Comparison of ENCODE assay signal across 14 cellular contexts in the genomic region with DNA sequence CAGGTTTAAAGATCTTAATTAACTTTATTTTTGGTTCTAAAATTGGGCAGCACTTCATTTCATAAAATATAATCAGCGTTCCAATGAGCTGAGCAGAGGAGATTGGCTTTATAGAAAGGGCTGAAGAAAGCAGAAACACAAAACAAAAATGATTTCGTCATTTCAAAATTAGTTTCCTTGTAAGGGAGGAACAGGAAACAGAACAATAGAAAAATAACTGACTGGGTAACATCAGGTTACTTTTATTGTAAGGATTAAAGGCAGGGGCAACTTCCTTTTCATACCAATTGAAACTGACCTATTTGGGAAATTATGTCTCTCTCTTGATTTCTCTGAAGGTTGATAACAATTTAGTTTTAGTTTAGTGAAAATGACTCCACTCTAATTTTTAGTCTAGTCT.
DNase-seq lines count a peak whose midpoint lies in the region; ATAC-seq and TF ChIP-seq lines count a peak whose summit lies in the region.
"Had no signal": no experiment of that assay in that cellular context is flagged by ENCODE, and none has a peak within 500 bp of the region (broad histone marks: within the 10 kb centered on the region; RNA-seq: fewer than 3 reads in every experiment).

No MANE protein-coding gene starts in this region.

- H2AFZ ChIP-seq in GM23248 = no peak overlapping the region

- no peaks in the 10 kb centered on the region for H4K20me1 ChIP-seq in GM23248 (ENCODE audit: insufficient read depth)

- DNase-seq in CD1c-positive myeloid dendritic cell (ENCODE audit: extremely low spot score) (peak; percentile 51), MV-4-11 (lab: John Stamatoyannopoulos, UW) (peak; percentile 88), colonic mucosa (no peak), GM23248 (no peak), NCI-H2227 treated with DMSO at 0.1 percent for 48 hours (lab: John Stamatoyannopoulos, UW) (no peak)
- DNase-seq: CD8-positive, alpha-beta memory T cell; DMS 273 treated with DMSO at 0.1 percent for 48 hours; HFFc6; NCI-H1105 treated with DMSO at 0.1 percent for 48 hours; NCI-H187 treated with DMSO at 0.1 percent for 48 hours; NCI-H446 treated with DMSO at 0.1 percent for 48 hours; NCI-H82 had no signal

- no peaks in the 10 kb centered on the region for H3F3A ChIP-seq in GM23248 (ENCODE audit: insufficient read depth)

- TF ChIP-seq CTCF in colonic mucosa (IDR thresholded peaks at IDR 0.05) = no peak

- H3K36me3 ChIP-seq in colonic mucosa (no peaks in the 10 kb centered on the region), muscle layer of duodenum (ENCODE audit: control insufficient read depth in 1 of 2, insufficient read depth in 2 of 2, low read length in 2 of 2) (no peaks in the 10 kb centered on the region), GM23248 (ENCODE audit: low read depth) (no peaks in the 10 kb centered on the region)

- intact Hi-C loops in colonic mucosa (cut with DNase I) = no loop called here

- H3K27ac ChIP-seq in colonic mucosa = peak overlapping the region; percentile 91
- H3K27ac ChIP-seq in muscle layer of duodenum (ENCODE audit: low read length) = peak overlapping the region; percentile 70
- no peak overlapping the region for H3K27ac ChIP-seq in GM23248

- H3K9me3 ChIP-seq in colonic mucosa (no peaks in the 10 kb centered on the region), muscle layer of duodenum (ENCODE audit: control insufficient read depth in 1 of 2, low read length in 2 of 2) (no peaks in the 10 kb centered on the region), GM23248 (ENCODE audit: low read depth) (no peaks in the 10 kb centered on the region)

- H3K79me2 ChIP-seq in GM23248 (ENCODE audit: insufficient read depth) = no peaks in the 10 kb centered on the region

- H3K9ac ChIP-seq in colonic mucosa (ENCODE audit: low read depth in 2 of 2, low read length in 2 of 2) (peak overlapping the region in 1 of 2 donors; percentile 77), GM23248 (no peak overlapping the region)

- no peak overlapping the region for H3K4me3 ChIP-seq in colonic mucosa
- no peak overlapping the region for H3K4me3 ChIP-seq in muscle layer of duodenum (ENCODE audit: low read depth in 1 of 2, low read length in 2 of 2)
- H3K4me3 ChIP-seq in GM23248 = no peak overlapping the region

- H3K4me1 ChIP-seq in colonic mucosa (no peaks in the 10 kb centered on the region), muscle layer of duodenum (ENCODE audit: control insufficient read depth in 1 of 2, insufficient read depth in 2 of 2, low read length in 2 of 2) (peaks cover 0 to 4% of the 10 kb centered on the region in 2 donors), GM23248 (ENCODE audit: insufficient read depth) (no peaks in the 10 kb centered on the region)

- H3K27me3 ChIP-seq in colonic mucosa (no peaks in the 10 kb centered on the region), muscle layer of duodenum (ENCODE audit: low read depth, low read length) (no peaks in the 10 kb centered on the region), GM23248 (replicated peaks; ENCODE audit: insufficient read depth) (no peaks in the 10 kb centered on the region)

- in situ Hi-C loops in GM23248 (cut with MboI) = no loop called here

- H3K9me2 ChIP-seq in GM23248 (ENCODE audit: insufficient read depth) = no peaks in the 10 kb centered on the region

- ATAC-seq in GM21360 (IDR thresholded peaks at IDR 0.05; ENCODE audit: unreplicated experiment) = no peak

- 7 to 11% methylated on average over 2 of the region's 2 CpGs for whole genome bisulfite sequencing in GM23248 (ENCODE audit: low coverage in 1 of 2, low lambda C conversion rate in 2 of 2, missing lambda C conversion rate in 2 of 2), 2 experiments

- H3K4me2 ChIP-seq in GM23248 (ENCODE audit: unreplicated experiment) = no peak overlapping the region

Comparison
In these comparisons a context has a peak if more than half of its experiments do, and no peak if none do; other contexts are left out.
1. DNase-seq: peak in CD1c-positive myeloid dendritic cell (single experiment) and MV-4-11 (single experiment); none in colonic mucosa (single experiment), GM23248 (single experiment) and NCI-H2227 treated with DMSO at 0.1 percent for 48 hours (single experiment).